ENCODE assay signal across 15 cellular contexts in the genomic region with DNA sequence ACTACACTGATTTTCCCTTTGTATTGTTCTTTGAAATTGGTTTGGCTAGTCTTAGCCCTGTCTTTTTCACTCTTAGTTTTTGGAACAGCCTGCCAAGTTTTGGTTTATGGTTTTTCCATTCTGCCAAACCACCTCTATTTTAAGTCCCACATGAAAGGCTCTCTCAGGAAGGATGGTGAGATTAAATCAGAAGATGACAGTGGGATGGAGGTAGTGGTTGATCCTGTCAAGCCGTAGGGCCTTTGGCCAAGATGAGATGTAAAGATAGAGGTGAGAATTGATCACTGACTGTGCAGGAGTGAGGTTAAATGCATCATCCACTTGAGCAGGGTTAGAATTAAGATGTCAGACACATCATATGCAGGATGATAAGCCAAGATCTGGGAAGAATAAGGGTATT.
A peak's percentile ranks its signal among the peaks of the same experiment; 100 is the strongest.
DNase-seq lines count a peak whose midpoint lies in the region; ATAC-seq and TF ChIP-seq lines count a peak whose summit lies in the region.
"Had no signal": no experiment of that assay in that cellular context is flagged by ENCODE, and none has a peak within 500 bp of the region (broad histone marks: within the 10 kb centered on the region; RNA-seq: fewer than 3 reads in every experiment).

No MANE protein-coding gene starts in this region.

- H3K4me1 Mint-ChIP-seq in activated CD4-positive, alpha-beta T cell treated with anti-CD3 and anti-CD28 coated beads, Interleukin-2, amount 10 ng/mL, durations not matched to agents 24 days and 14 days: no peaks in the 10 kb centered on the region
- H3K4me1 Mint-ChIP-seq: CD4-positive, CD25-positive, alpha-beta regulatory T cell; H9 had no signal

- H3K79me2 ChIP-seq in parathyroid adenoma: no peaks in the 10 kb centered on the region

- intact Hi-C loops in activated CD4-positive, alpha-beta T cell treated with anti-CD3 and anti-CD28 coated beads, Interleukin-2, amount 10 ng/mL, durations not matched to agents 24 days and 14 days (cut with micrococcal nuclease): no loop called here
- intact Hi-C loops in posterior vena cava (cut with DNase I): no loop called here

- no peaks in the 10 kb centered on the region for H3K36me3 ChIP-seq in parathyroid adenoma (ENCODE audit: control insufficient read depth, insufficient read depth, low read length)
- H3K36me3 ChIP-seq: BLaER1 treated with 17β-estradiol and CSF1 and Interleukin-3, amounts not matched to agents 10 nM and 100 nM had no signal

- H3K27me3 Mint-ChIP-seq in activated CD4-positive, alpha-beta T cell treated with anti-CD3 and anti-CD28 coated beads, Interleukin-2, amount 10 ng/mL, durations not matched to agents 24 days and 14 days: no peaks in the 10 kb centered on the region
- H3K27me3 Mint-ChIP-seq: CD4-positive, CD25-positive, alpha-beta regulatory T cell had no signal

- ATAC-seq in GM19395 (IDR thresholded peaks at IDR 0.05; ENCODE audit: unreplicated experiment) (no peak), HG02870 (IDR thresholded peaks at IDR 0.05; ENCODE audit: unreplicated experiment) (no peak)
- ATAC-seq: HepG2 had no signal

- H3K27ac ChIP-seq in parathyroid adenoma: no peak overlapping the region
- H3K27ac ChIP-seq: BLaER1 treated with 17β-estradiol and CSF1 and Interleukin-3, amounts not matched to agents 10 nM and 100 nM had no signal

- no peaks in the 10 kb centered on the region for H3K27me3 ChIP-seq in parathyroid adenoma (ENCODE audit: control insufficient read depth, insufficient read depth, low read length)
- H3K27me3 ChIP-seq: BLaER1 treated with 17β-estradiol and CSF1 and Interleukin-3, amounts not matched to agents 10 nM and 100 nM had no signal

- no peaks in the 10 kb centered on the region for H3K9me3 Mint-ChIP-seq in activated CD4-positive, alpha-beta T cell treated with anti-CD3 and anti-CD28 coated beads, Interleukin-2, amount 10 ng/mL, durations not matched to agents 24 days and 14 days
- H3K9me3 Mint-ChIP-seq: H9 had no signal

- DNase-seq in activated CD4-positive, alpha-beta T cell treated with anti-CD3 and anti-CD28 coated beads, Interleukin-2, amount 10 ng/mL, durations not matched to agents 24 days and 14 days: peak; percentile 23
- DNase-seq in activated CD4-positive, alpha-beta T cell treated with anti-CD3 and anti-CD28 coated beads for 4 hours: no peak
- peak; percentile 47 for DNase-seq in SW480 (ENCODE audit: low spot score)
- DNase-seq in astrocyte of the spinal cord (ENCODE audit: low read depth, low spot score): peak; percentile 56
- no peak for DNase-seq in posterior vena cava (ENCODE audit: low spot score)
- DNase-seq: ACHN; CD4-positive, CD25-positive, alpha-beta regulatory T cell; DMS 273 treated with DMSO at 0.1 percent for 48 hours; GOT3; H9 had no signal

- H3K4me3 ChIP-seq in astrocyte of the spinal cord (ENCODE audit: low read depth, low read length): no peak overlapping the region
- no peak overlapping the region for H3K4me3 ChIP-seq in parathyroid adenoma (ENCODE audit: low read depth, low read length)
- H3K4me3 ChIP-seq: BLaER1 treated with 17β-estradiol and CSF1 and Interleukin-3, amounts not matched to agents 10 nM and 100 nM had no signal

- no peaks in the 10 kb centered on the region for H3K36me3 Mint-ChIP-seq in activated CD4-positive, alpha-beta T cell treated with anti-CD3 and anti-CD28 coated beads, Interleukin-2, amount 10 ng/mL, durations not matched to agents 24 days and 14 days (ENCODE audit: low read depth)
- H3K36me3 Mint-ChIP-seq: CD4-positive, CD25-positive, alpha-beta regulatory T cell had no signal

- H3K4me3 Mint-ChIP-seq in activated CD4-positive, alpha-beta T cell treated with anti-CD3 and anti-CD28 coated beads, Interleukin-2, amount 10 ng/mL, durations not matched to agents 24 days and 14 days: no peak overlapping the region
- H3K4me3 Mint-ChIP-seq: CD4-positive, CD25-positive, alpha-beta regulatory T cell; H9 had no signal

- H3K27ac Mint-ChIP-seq in activated CD4-positive, alpha-beta T cell treated with anti-CD3 and anti-CD28 coated beads, Interleukin-2, amount 10 ng/mL, durations not matched to agents 24 days and 14 days: no peak overlapping the region
- H3K27ac Mint-ChIP-seq: H9 had no signal

- in situ Hi-C loops in astrocyte of the spinal cord (cut with HindIII; ENCODE audit: low sequenced_read_pairs): no loop called here

- TF ChIP-seq CTCF in astrocyte of the spinal cord (IDR thresholded peaks at IDR 0.05; ENCODE audit: low read depth, low read length) (no peak), parathyroid adenoma (IDR thresholded peaks at IDR 0.05) (no peak)

- no peak overlapping the region for H3K9ac ChIP-seq in parathyroid adenoma
- H3K9ac ChIP-seq: BLaER1 treated with 17β-estradiol and CSF1 and Interleukin-3, amounts not matched to agents 10 nM and 100 nM had no signal

- peaks cover 4% of the 10 kb centered on the region for H3K4me1 ChIP-seq in parathyroid adenoma
- H3K4me1 ChIP-seq: BLaER1 treated with 17β-estradiol and CSF1 and Interleukin-3, amounts not matched to agents 10 nM and 100 nM had no signal

- peak overlapping the region; percentile 4 for H3K4me2 ChIP-seq in parathyroid adenoma (ENCODE audit: low read length)
- H3K4me2 ChIP-seq: BLaER1 treated with 17β-estradiol and CSF1 and Interleukin-3, amounts not matched to agents 10 nM and 100 nM had no signal

- H3K9me3 ChIP-seq in parathyroid adenoma (ENCODE audit: control insufficient read depth, low read length): no peaks in the 10 kb centered on the region

- H2AFZ ChIP-seq in parathyroid adenoma: no peak overlapping the region

Comparison
In these comparisons a context has a peak if more than half of its experiments do, and no peak if none do; other contexts are left out.
1. DNase-seq: peak in activated CD4-positive, alpha-beta T cell treated with anti-CD3 and anti-CD28 coated beads, Interleukin-2, amount 10 ng/mL, durations not matched to agents 24 days and 14 days (single experiment), SW480 (single experiment) and astrocyte of the spinal cord (single experiment); none in activated CD4-positive, alpha-beta T cell treated with anti-CD3 and anti-CD28 coated beads for 4 hours (0 of 2) and posterior vena cava (single experiment).